ENCODE assay signal across 8 cellular contexts in the genomic region with DNA sequence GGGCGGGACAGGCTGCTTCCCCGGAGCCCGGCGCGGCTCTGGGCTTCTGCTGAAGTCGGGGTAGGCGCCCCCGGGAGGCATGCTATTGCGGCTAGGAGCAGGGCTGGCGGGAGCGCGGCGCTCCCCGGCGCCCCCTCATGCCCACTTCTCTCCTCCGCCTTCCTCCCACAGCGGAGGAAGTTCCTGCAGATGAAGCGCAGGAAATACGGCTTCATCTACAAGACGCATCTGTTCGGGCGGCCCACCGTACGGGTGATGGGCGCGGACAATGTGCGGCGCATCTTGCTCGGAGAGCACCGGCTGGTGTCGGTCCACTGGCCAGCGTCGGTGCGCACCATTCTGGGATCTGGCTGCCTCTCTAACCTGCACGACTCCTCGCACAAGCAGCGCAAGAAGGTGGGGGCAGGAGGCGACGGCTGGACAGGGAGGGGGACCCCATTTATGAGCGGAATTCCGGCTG. TPM values are rescaled to one million over a fixed set of nuclear protein-coding genes. Genes with fewer than 3 reads are reported as not detected.
DNase-seq lines count a peak whose midpoint lies in the region; ATAC-seq and TF ChIP-seq lines count a peak whose summit lies in the region.

No MANE protein-coding gene starts in this region.

- H3K9ac ChIP-seq in SU-DHL-6 (ENCODE audit: low read length) = peak overlapping the region; percentile 30; the same call in 1 of the 2 replicates

- H3K36me3 ChIP-seq in cardiac muscle cell = no peaks in the 10 kb centered on the region
- no peaks in the 10 kb centered on the region for H3K36me3 ChIP-seq in SU-DHL-6 (ENCODE audit: low read length)
- no peaks in the 10 kb centered on the region for H3K36me3 ChIP-seq in iPS DF 6.9 (ENCODE audit: control insufficient read depth, insufficient read depth, low read length)
- no peaks in the 10 kb centered on the region for H3K36me3 ChIP-seq in thoracic aorta

- H3K27ac ChIP-seq in cardiac muscle cell (no peak overlapping the region), SU-DHL-6 (ENCODE audit: low read depth, low read length) (no peak overlapping the region), iPS DF 6.9 (ENCODE audit: low read length) (no peak overlapping the region), thoracic aorta (no peak overlapping the region)

- no peak for ATAC-seq in thoracic aorta (ENCODE audit: insufficient number of reproducible peaks, low FRiP score, low read depth)
- no peak for ATAC-seq in GM21786 (IDR thresholded peaks at IDR 0.05; ENCODE audit: unreplicated experiment)
- no peak for ATAC-seq in HG03045 (IDR thresholded peaks at IDR 0.05; ENCODE audit: unreplicated experiment)

- H3K9me2 ChIP-seq in SU-DHL-6 (replicated peaks; ENCODE audit: insufficient read depth, low read length) = no peaks in the 10 kb centered on the region

- no peaks in the 10 kb centered on the region for H3K79me2 ChIP-seq in SU-DHL-6 (ENCODE audit: insufficient read depth, low read length)

- H3F3A ChIP-seq in SU-DHL-6 (ENCODE audit: insufficient read depth) = no peaks in the 10 kb centered on the region

- TF ChIP-seq CTCF in cardiac muscle cell (IDR thresholded peaks at IDR 0.05; ENCODE audit: low read depth, low read length) = no peak
- TF ChIP-seq CTCF in SU-DHL-6 (IDR thresholded peaks at IDR 0.05; ENCODE audit: insufficient read depth, low read length, poor library complexity, severe bottlenecking) = no peak
- TF ChIP-seq CTCF in thoracic aorta (IDR thresholded peaks at IDR 0.05) = no peak

- DNase-seq in cardiac muscle cell (ENCODE audit: low read depth in 1 of 2, low spot score in 1 of 2) = no peak
- DNase-seq in cardiac septum (ENCODE audit: low spot score) = no peak
- DNase-seq in iPS DF 6.9 (ENCODE audit: low read depth, low spot score) = no peak
- no peak for DNase-seq in thoracic aorta (ENCODE audit: low spot score)
- DNase-seq in globus pallidus (ENCODE audit: low spot score) = no peak

- peak overlapping the region; percentile 29 for H2AFZ ChIP-seq in SU-DHL-6 (ENCODE audit: low read depth, low read length, severe bottlenecking)

- H4K20me1 ChIP-seq in SU-DHL-6 (ENCODE audit: low read depth, low read length) = no peaks in the 10 kb centered on the region

- H3K4me1 ChIP-seq in cardiac muscle cell (ENCODE audit: low read depth) (peaks cover 9% of the 10 kb centered on the region), iPS DF 6.9 (ENCODE audit: control insufficient read depth, insufficient read depth, low read length) (peaks cover 12% of the 10 kb centered on the region), thoracic aorta (ENCODE audit: control insufficient read depth in 1 of 2, low read depth in 2 of 2) (peaks cover 25 to 36% of the 10 kb centered on the region in 2 donors)

- H3K9me3 ChIP-seq in cardiac muscle cell (ENCODE audit: low read depth) (no peaks in the 10 kb centered on the region), SU-DHL-6 (ENCODE audit: insufficient read depth, low read length) (no peaks in the 10 kb centered on the region), iPS DF 6.9 (ENCODE audit: control insufficient read depth, insufficient read depth, low read length) (no peaks in the 10 kb centered on the region), thoracic aorta (no peaks in the 10 kb centered on the region)

- H3K27me3 ChIP-seq in cardiac muscle cell (peaks cover 75% of the 10 kb centered on the region), SU-DHL-6 (ENCODE audit: low read length) (no peaks in the 10 kb centered on the region), iPS DF 6.9 (ENCODE audit: control insufficient read depth, insufficient read depth, low read length) (peaks cover 66% of the 10 kb centered on the region), thoracic aorta (replicated peaks; ENCODE audit: insufficient read depth) (peaks cover 8% of the 10 kb centered on the region)

- intact Hi-C loops in cardiac septum (cut with DNase I) = no loop called here

- H3K4me3 ChIP-seq in cardiac muscle cell (peak overlapping the region; percentile 54), SU-DHL-6 (ENCODE audit: insufficient read depth, low read length, poor library complexity, severe bottlenecking) (peak overlapping the region; percentile 35), iPS DF 6.9 (ENCODE audit: low read length) (peak overlapping the region; percentile 38; the same call in 1 of the 2 replicates), thoracic aorta (peak overlapping the region; percentile 74)

- no CpG with 5 or more reads among the region's 41 CpGs for WGBS in iPS DF 6.9 (ENCODE audit: insufficient coverage, insufficient read length)

- peak overlapping the region; percentile 58 for H3K4me2 ChIP-seq in SU-DHL-6 (ENCODE audit: low read depth, low read length, poor library complexity, severe bottlenecking)

RNA-seq across cellular contexts. Expression of gene CYP26A1, which starts 0.5 kb away (rescaled TPM):
- total RNA-seq in cardiac muscle cell (1.2 and 2.1 TPM in 2 replicates), cardiac septum (not detected), thoracic aorta (not detected)
- polyA plus RNA-seq in cardiac muscle cell = 1.2 and 3.0 TPM in 2 replicates

RNA-seq across cellular contexts. Expression of gene CYP26C1, which starts 13.6 kb away (rescaled TPM):
- 0.06 and 0.21 TPM in 2 replicates for total RNA-seq in cardiac muscle cell
- polyA plus RNA-seq in cardiac muscle cell = 0.06 TPM in 1 of 2 replicates, not detected in the other
- total RNA-seq in cardiac septum = not detected
- total RNA-seq in thoracic aorta = under 1 TPM in 1 of 2 donors, not detected in 1; 0.35 TPM
